11 cellular contexts compared by ENCODE assay signal in the genomic region with DNA sequence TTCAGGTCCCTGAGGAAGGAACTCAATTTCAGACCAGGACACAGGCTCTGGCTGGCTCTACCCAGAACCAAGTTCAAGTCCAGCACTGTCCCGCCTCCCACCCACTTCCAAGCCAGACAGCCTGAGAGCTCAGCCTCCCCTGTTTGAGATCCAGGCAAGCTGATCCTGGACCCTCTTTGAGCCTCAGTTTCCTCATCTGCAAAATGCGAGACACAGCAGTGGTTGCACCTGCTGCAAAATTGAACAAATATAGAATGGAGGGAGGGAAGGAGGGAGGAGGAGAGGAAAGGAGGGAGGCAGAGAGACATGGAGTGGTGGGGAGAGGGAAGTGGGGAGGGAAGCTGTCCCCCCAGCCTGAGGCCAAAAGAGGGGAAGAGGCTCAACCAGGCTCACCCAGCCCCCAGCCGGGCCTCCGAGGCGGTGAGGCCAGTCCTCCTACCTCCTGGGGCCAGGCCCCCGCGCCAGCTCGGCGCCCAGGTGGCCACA. TPM values are rescaled to one million over a fixed set of nuclear protein-coding genes. Genes with fewer than 3 reads are reported as not detected.
DNase-seq lines count a peak whose midpoint lies in the region; ATAC-seq, FAIRE-seq and TF ChIP-seq lines count a peak whose summit lies in the region.
"Had no signal": no experiment of that assay in that cellular context is flagged by ENCODE, and none has a peak within 500 bp of the region (broad histone marks: within the 10 kb centered on the region; RNA-seq: fewer than 3 reads in every experiment).

No MANE protein-coding gene starts in this region.

- TF ChIP-seq CTCF in CD4-positive, alpha-beta T cell (IDR thresholded peaks at IDR 0.05), result no peak
- TF ChIP-seq CTCF in H1 (IDR thresholded peaks at IDR 0.05; ENCODE audit: control extremely low read depth in 1 of 3, insufficient read depth in 1 of 3, low read depth in 1 of 3, low read length in 3 of 3) (no peak), osteoblast (IDR thresholded peaks at IDR 0.05; ENCODE audit: extremely low read depth, low read depth, low read length) (no peak), GM10248 (IDR thresholded peaks at IDR 0.05; ENCODE audit: control extremely low read depth, extremely low read depth, low read depth, missing control alignments) (no peak)

- H3K9ac ChIP-seq in HUES64 (ENCODE audit: low read depth, low read length) (peak overlapping the region; percentile 57), H1 (replicated peaks in 1 of 4; ENCODE audit: extremely low read depth in 1 of 4, low read depth in 3 of 4, low read length in 3 of 4) (peak overlapping the region in 2 of 4 experiments; percentile 19 to 56; a peak in 2 of 7 replicates)

- no peak overlapping the region for H3K4ac ChIP-seq in H1 (replicated peaks; ENCODE audit: insufficient read length, low read depth, low read length)

- H3K4me3 ChIP-seq in HUES64 (ENCODE audit: low read length), result peak overlapping the region; percentile 56
- peak overlapping the region; percentile 40 to 94 (median 48) for H3K4me3 ChIP-seq in H1 (ENCODE audit: extremely low read depth in 1 of 4, insufficient read depth in 2 of 4, low read depth in 3 of 4, low read length in 4 of 4)
- peak overlapping the region; percentile 60 for H3K4me3 ChIP-seq in osteoblast (ENCODE audit: insufficient read depth, low read length)

- H4K8ac ChIP-seq in H1 (ENCODE audit: extremely low read depth, insufficient read depth, low read length), result 0 out of 2 replicates have a peak overlapping the region, but pooled peaks have one; percentile 83

- no peaks in the 10 kb centered on the region for H3K79me1 ChIP-seq in H1 (ENCODE audit: low read depth, low read length)

- no peak for TF ChIP-seq EP300 in H1 (IDR thresholded peaks at IDR 0.05; ENCODE audit: borderline replicate concordance in 1 of 2, low read depth in 2 of 2, low read length in 2 of 2)

- H3K27me3 ChIP-seq in CD4-positive, alpha-beta T cell (ENCODE audit: control insufficient read depth, insufficient read depth, low read length), result no peaks in the 10 kb centered on the region
- H3K27me3 ChIP-seq in HUES64 (ENCODE audit: insufficient read depth, low read length) (peaks cover 20% of the 10 kb centered on the region), H1 (replicated peaks in 1 of 4; ENCODE audit: control insufficient read depth in 3 of 4, extremely low read depth in 1 of 4, insufficient read depth in 3 of 4, low read length in 3 of 4) (peaks cover 0 to 16% (median 10%) of the 10 kb centered on the region in 4 experiments; a peak in 6 of 7 replicates), osteoblast (ENCODE audit: insufficient read depth, low read length) (peaks cover 16% of the 10 kb centered on the region)
- H3K27me3 ChIP-seq: testis had no signal

- no peaks in the 10 kb centered on the region for H3K9me3 ChIP-seq in CD4-positive, alpha-beta T cell (ENCODE audit: control insufficient read depth, low read length)
- H3K9me3 ChIP-seq in HUES64 (ENCODE audit: insufficient read depth, low read depth, low read length) (no peaks in the 10 kb centered on the region), H1 (ENCODE audit: insufficient read depth in 2 of 2, low read depth in 1 of 2, low read length in 1 of 2) (no peaks in the 10 kb centered on the region), osteoblast (ENCODE audit: low read depth, low read length) (no peaks in the 10 kb centered on the region)
- H3K9me3 ChIP-seq: testis had no signal

- H3K36me3 Mint-ChIP-seq in CD4-positive, alpha-beta T cell (ENCODE audit: low read depth), result no peaks in the 10 kb centered on the region

- CTCF ChIA-PET in CD4-positive, alpha-beta T cell (lab: Charles Lee), result interaction anchor here (1.4 to 2.0 kb wide), 4 partner anchors 18 to 62 kb away, joined by 3 to 7 read pairs (median 5); a partner anchor contains a TSS
- CTCF ChIA-PET in H1 (lab: Charles Lee; ENCODE audit: partially characterized antibody) (interaction anchor here (1.0 to 2.9 kb wide), 17 partner anchors 7 to 319 kb away, joined by 3 to 14 read pairs (median 4); a partner anchor contains a TSS), GM10248 (lab: Yijun Ruan, JAX) (interaction anchor here (0.7 to 4.4 kb wide), 9 partner anchors 11 to 158 kb away, joined by 3 to 24 read pairs (median 3); a partner anchor contains a TSS)

- TF ChIP-seq RAD21 in H1 (IDR thresholded peaks at IDR 0.05 in 1 of 2, conservative IDR thresholded peaks at IDR 0.05 in 1 of 2; ENCODE audit: low read depth in 2 of 2, low read length in 2 of 2), result no peak

- H2BK15ac ChIP-seq in H1 (ENCODE audit: low read length), result 0 out of 2 replicates have a peak overlapping the region, but pooled peaks have one; percentile 61

- ATAC-seq in CD4-positive, alpha-beta T cell (ENCODE audit: poor library complexity), result no peak
- ATAC-seq in HG02798 (IDR thresholded peaks at IDR 0.05; ENCODE audit: poor library complexity, unreplicated experiment), result no peak

- H3K4me1 ChIP-seq in HUES64 (ENCODE audit: insufficient read depth, low read length) (no peaks in the 10 kb centered on the region), H1 (replicated peaks in 1 of 4; ENCODE audit: control insufficient read depth in 3 of 4, insufficient read depth in 4 of 4, low read length in 3 of 4) (peaks cover 0 to 2% (median under 1%) of the 10 kb centered on the region in 4 experiments; a peak in 1 of 7 replicates), osteoblast (ENCODE audit: insufficient read depth, low read length) (no peaks in the 10 kb centered on the region)

- H2BK5ac ChIP-seq in H1 (ENCODE audit: low read depth, low read length), result no peak overlapping the region

- H4K91ac ChIP-seq in H1 (replicated peaks; ENCODE audit: insufficient read length, low read length), result no peak overlapping the region

- H3K4me3 Mint-ChIP-seq in CD4-positive, alpha-beta T cell, result peak overlapping the region; percentile 1

- H3K27ac ChIP-seq in CD4-positive, alpha-beta T cell (ENCODE audit: low read depth, low read length), result no peak overlapping the region
- no peak overlapping the region for H3K27ac ChIP-seq in HUES64 (ENCODE audit: low read depth, low read length)
- H3K27ac ChIP-seq in H1 (ENCODE audit: low read depth, low read length), result no peak overlapping the region
- H3K27ac ChIP-seq in osteoblast (ENCODE audit: low read depth, low read length), result no peak overlapping the region

- intact Hi-C loops in CD4-positive, alpha-beta T cell (cut with DNase I, micrococcal nuclease), result loop anchor here in 1 of 2 experiments (10.0 kb wide), 1 partner anchor 407 kb away; a partner anchor contains a TSS

- H3K23me2 ChIP-seq in H1 (ENCODE audit: low read depth, low read length), result peaks cover 14% of the 10 kb centered on the region; the same call in 1 of the 2 replicates

- no peak overlapping the region for H3K23ac ChIP-seq in H1 (ENCODE audit: insufficient read length)

- H4K20me1 ChIP-seq in H1 (replicated peaks in 1 of 2; ENCODE audit: control insufficient read depth in 1 of 2, insufficient read depth in 2 of 2, low read length in 2 of 2) (peaks cover 0 to 5% of the 10 kb centered on the region in 2 experiments), osteoblast (ENCODE audit: insufficient read depth, low read length) (no peaks in the 10 kb centered on the region)

- no peaks in the 10 kb centered on the region for H3K79me2 ChIP-seq in H1 (ENCODE audit: control insufficient read depth in 1 of 2, insufficient read depth in 2 of 2, low read length in 2 of 2)
- H3K79me2 ChIP-seq in osteoblast (ENCODE audit: insufficient read depth, low read length), result no peaks in the 10 kb centered on the region

- no peaks in the 10 kb centered on the region for H3K9me3 Mint-ChIP-seq in CD4-positive, alpha-beta T cell

- no peak for DNase-seq in CD4-positive, alpha-beta T cell
- no peak for DNase-seq in H1 (ENCODE audit: low read depth in 1 of 2, low spot score in 2 of 2)
- peak; percentile 21 for DNase-seq in osteoblast (ENCODE audit: insufficient read length, low spot score, missing footprints)
- no peak for DNase-seq in retina
- DNase-seq in GM10248 (ENCODE audit: extremely low spot score), result no peak
- no peak for DNase-seq in NCI-H524 treated with DMSO at 0.1 percent for 48 hours (lab: John Stamatoyannopoulos, UW)
- DNase-seq: activated CD4-positive, alpha-beta T cell treated with anti-CD3 and anti-CD28 coated beads, Interleukin-2, amount 50 U/mL, for 1 hour; NCI-H1417 treated with DMSO at 0.1 percent for 48 hours had no signal

- WGBS in HUES64, result 19% methylated on average over 9 of the region's 9 CpGs
- WGBS in H1 (ENCODE audit: extremely low coverage in 1 of 2, insufficient coverage in 1 of 2, insufficient read length in 1 of 2, insufficient replicate concordance in 2 of 2, low coverage in 1 of 2, low lambda C conversion rate in 2 of 2, missing lambda C conversion rate in 1 of 2), 2 experiments, result 20% methylated on average over 8 of the region's 9 CpGs; no CpG with 5 or more reads in 1 of the 2 experiments

- no peak overlapping the region for H2BK20ac ChIP-seq in H1 (ENCODE audit: low read length)

- no peak overlapping the region for H4K5ac ChIP-seq in H1 (ENCODE audit: insufficient read length, low read depth, low read length)

- peaks cover 34% of the 10 kb centered on the region for H3K27me3 Mint-ChIP-seq in CD4-positive, alpha-beta T cell

- peak overlapping the region; percentile 84 to 91 for H3K4me2 ChIP-seq in H1 (ENCODE audit: insufficient read depth in 1 of 2, low read depth in 2 of 2, low read length in 2 of 2)
- H3K4me2 ChIP-seq in osteoblast (ENCODE audit: insufficient read depth, low read length), result no peak overlapping the region

- peaks cover 9% of the 10 kb centered on the region for H3K4me1 Mint-ChIP-seq in CD4-positive, alpha-beta T cell (ENCODE audit: low read depth)

- H2AK5ac ChIP-seq in H1 (ENCODE audit: low read depth, low read length), result 0 out of 2 replicates have a peak overlapping the region, but pooled peaks have one; percentile 56

- no peaks in the 10 kb centered on the region for H3K36me3 ChIP-seq in HUES64 (ENCODE audit: insufficient read depth, low read length)
- H3K36me3 ChIP-seq in H1 (ENCODE audit: control insufficient read depth in 2 of 4, insufficient read depth in 4 of 4, low read length in 3 of 4), result no peaks in the 10 kb centered on the region
- no peaks in the 10 kb centered on the region for H3K36me3 ChIP-seq in osteoblast (ENCODE audit: insufficient read depth, low read length)

- H2BK120ac ChIP-seq in H1 (replicated peaks; ENCODE audit: low read depth, low read length), result no peak overlapping the region

- no peak overlapping the region for H3K27ac Mint-ChIP-seq in CD4-positive, alpha-beta T cell

- FAIRE-seq in H1 (lab: Jason Lieb, UNC), result no peak

- TF ChIP-seq POLR2A in H1 (IDR thresholded peaks at IDR 0.05; ENCODE audit: control extremely low read depth in 1 of 2, low read depth in 2 of 2, low read length in 2 of 2), result no peak

- H3K56ac ChIP-seq in H1 (replicated peaks; ENCODE audit: insufficient read length, low read depth, low read length), result no peak overlapping the region

- POLR2A ChIA-PET in CD4-positive, alpha-beta T cell (lab: Charles Lee), result interaction anchor here (0.7 to 1.0 kb wide), 2 partner anchors 11 to 18 kb away, joined by 3 to 4 read pairs; no protein-coding TSS in a partner anchor
- POLR2A ChIA-PET in H1 (lab: Charles Lee; ENCODE audit: partially characterized antibody), result interaction anchor here (0.6 to 1.8 kb wide), 6 partner anchors 12 to 418 kb away, joined by 3 to 5 read pairs (median 3); no protein-coding TSS in a partner anchor
- POLR2A ChIA-PET in GM10248 (lab: Yijun Ruan, JAX), result no interaction called here

- H2AFZ ChIP-seq in H1 (ENCODE audit: low read length) (no peak overlapping the region), osteoblast (ENCODE audit: low read length) (no peak overlapping the region)

- no peak overlapping the region for H3K14ac ChIP-seq in H1 (ENCODE audit: insufficient read length)

- H3K18ac ChIP-seq in H1 (ENCODE audit: extremely low read depth, low read length), result no peak overlapping the region

- no peak overlapping the region for H2BK12ac ChIP-seq in H1 (ENCODE audit: low read depth, low read length)

RNA-seq across cellular contexts. Expression of a gene that starts 0.7 kb away (rescaled TPM):
- not detected for total RNA-seq in CD4-positive, alpha-beta T cell
- 0.85 TPM for polyA plus RNA-seq in HUES64 (2013, experiment 1 of 2)
- polyA plus RNA-seq in HUES64 (2013, experiment 2 of 2), result 1.3 TPM
- 1.4 and 1.6 TPM in 2 replicates for total RNA-seq in H1 (2021; fragmentation: NEBNext Ultra II Directional; extraction: Animal tissue kit (Norgen Biotek cat#: 25700))
- 2.0 and 2.9 TPM in 2 replicates for polyA plus RNA-seq in H1 (2011; rRNA removed)
- 1.7 TPM for polyA plus RNA-seq in H1 (2011; cell fraction: cytosol; rRNA removed)
- 1.9 TPM for polyA plus RNA-seq in H1 (2011; cell fraction: nucleus; rRNA removed)
- 2.0 to 3.1 TPM (median 2.4 TPM) in 4 replicates for polyA plus RNA-seq in H1 (2012, experiment 1 of 2)
- polyA plus RNA-seq in H1 (2012, experiment 2 of 2), result 3.4 TPM
- polyA plus RNA-seq in H1 (2013, experiment 1 of 2), result 2.8 TPM
- 2.6 TPM for polyA plus RNA-seq in H1 (2013, experiment 2 of 2)
- polyA minus RNA-seq in H1 (2011; rRNA and poly(A)+ RNA removed), result 0.50 and 0.63 TPM in 2 replicates
- polyA minus RNA-seq in H1 (2011; cell fraction: cytosol; rRNA and poly(A)+ RNA removed), result 0.88 TPM
- not detected for polyA minus RNA-seq in H1 (2011; cell fraction: nucleus; rRNA and poly(A)+ RNA removed)
- total RNA-seq in osteoblast, result not detected in 2 replicates

RNA-seq across cellular contexts. Expression of a gene that starts 13.0 kb away (rescaled TPM):
- not detected for total RNA-seq in CD4-positive, alpha-beta T cell
- polyA plus RNA-seq in HUES64 (2013, experiment 1 of 2), result not detected
- polyA plus RNA-seq in HUES64 (2013, experiment 2 of 2), result not detected
- not detected in 2 replicates for total RNA-seq in H1 (2021; fragmentation: NEBNext Ultra II Directional; extraction: Animal tissue kit (Norgen Biotek cat#: 25700))
- not detected in 2 replicates for polyA plus RNA-seq in H1 (2011; rRNA removed)
- polyA plus RNA-seq in H1 (2011; cell fraction: cytosol; rRNA removed), result not detected
- not detected for polyA plus RNA-seq in H1 (2011; cell fraction: nucleus; rRNA removed)
- not detected in 4 replicates for polyA plus RNA-seq in H1 (2012, experiment 1 of 2)
- polyA plus RNA-seq in H1 (2012, experiment 2 of 2), result not detected
- not detected for polyA plus RNA-seq in H1 (2013, experiment 1 of 2)
- polyA plus RNA-seq in H1 (2013, experiment 2 of 2), result not detected
- not detected in 2 replicates for polyA minus RNA-seq in H1 (2011; rRNA and poly(A)+ RNA removed)
- polyA minus RNA-seq in H1 (2011; cell fraction: cytosol; rRNA and poly(A)+ RNA removed), result not detected
- not detected for polyA minus RNA-seq in H1 (2011; cell fraction: nucleus; rRNA and poly(A)+ RNA removed)
- not detected in 2 replicates for total RNA-seq in osteoblast

RNA-seq across cellular contexts. Expression of a gene that starts 22.6 kb away (rescaled TPM):
- total RNA-seq in CD4-positive, alpha-beta T cell, result 1 to 10 TPM; 3.0 TPM
- 3.4 TPM for polyA plus RNA-seq in HUES64 (2013, experiment 1 of 2)
- 4.6 TPM for polyA plus RNA-seq in HUES64 (2013, experiment 2 of 2)
- total RNA-seq in H1 (2021; fragmentation: NEBNext Ultra II Directional; extraction: Animal tissue kit (Norgen Biotek cat#: 25700)), result 7.3 and 7.5 TPM in 2 replicates
- polyA plus RNA-seq in H1 (2011; rRNA removed), result 9.1 and 12.2 TPM in 2 replicates
- polyA plus RNA-seq in H1 (2011; cell fraction: cytosol; rRNA removed), result 8.1 TPM
- 15.3 TPM for polyA plus RNA-seq in H1 (2011; cell fraction: nucleus; rRNA removed)
- polyA plus RNA-seq in H1 (2012, experiment 1 of 2), result 4.2 to 9.8 TPM (median 8.2 TPM) in 4 replicates
- polyA plus RNA-seq in H1 (2012, experiment 2 of 2), result 5.6 TPM
- polyA plus RNA-seq in H1 (2013, experiment 1 of 2), result 6.3 TPM
- 6.9 TPM for polyA plus RNA-seq in H1 (2013, experiment 2 of 2)
- polyA minus RNA-seq in H1 (2011; rRNA and poly(A)+ RNA removed), result 4.7 and 5.0 TPM in 2 replicates
- 11.1 TPM for polyA minus RNA-seq in H1 (2011; cell fraction: cytosol; rRNA and poly(A)+ RNA removed)
- 9.1 TPM for polyA minus RNA-seq in H1 (2011; cell fraction: nucleus; rRNA and poly(A)+ RNA removed)
- total RNA-seq in osteoblast, result 47.4 and 64.4 TPM in 2 replicates

RNA-seq across cellular contexts. Expression of a gene that starts 27.9 kb away (rescaled TPM):
- total RNA-seq in CD4-positive, alpha-beta T cell, result 10 to 100 TPM in 1 of 2 experiments, 1 to 10 TPM in 1; 9.8 to 10.7 TPM
- polyA plus RNA-seq in HUES64 (2013, experiment 1 of 2), result 31.2 TPM
- 41.1 TPM for polyA plus RNA-seq in HUES64 (2013, experiment 2 of 2)
- total RNA-seq in H1 (2021; fragmentation: NEBNext Ultra II Directional; extraction: Animal tissue kit (Norgen Biotek cat#: 25700)), result 36.8 and 37.9 TPM in 2 replicates
- 76.6 and 97.7 TPM in 2 replicates for polyA plus RNA-seq in H1 (2011; rRNA removed)
- polyA plus RNA-seq in H1 (2011; cell fraction: cytosol; rRNA removed), result 57.3 TPM
- polyA plus RNA-seq in H1 (2011; cell fraction: nucleus; rRNA removed), result 68.4 TPM
- polyA plus RNA-seq in H1 (2012, experiment 1 of 2), result 22.6 to 49.8 TPM (median 44.7 TPM) in 4 replicates
- polyA plus RNA-seq in H1 (2012, experiment 2 of 2), result 58.2 TPM
- polyA plus RNA-seq in H1 (2013, experiment 1 of 2), result 32.8 TPM
- polyA plus RNA-seq in H1 (2013, experiment 2 of 2), result 35.2 TPM
- polyA minus RNA-seq in H1 (2011; rRNA and poly(A)+ RNA removed), result 13.8 and 15.3 TPM in 2 replicates
- 16.6 TPM for polyA minus RNA-seq in H1 (2011; cell fraction: cytosol; rRNA and poly(A)+ RNA removed)
- 21.0 TPM for polyA minus RNA-seq in H1 (2011; cell fraction: nucleus; rRNA and poly(A)+ RNA removed)
- 41.3 and 50.7 TPM in 2 replicates for total RNA-seq in osteoblast

RNA-seq across cellular contexts. Expression of a gene that starts 42.3 kb away (rescaled TPM):
- total RNA-seq in CD4-positive, alpha-beta T cell, result 10 to 100 TPM; 16.1 to 16.8 TPM
- 33.3 TPM for polyA plus RNA-seq in HUES64 (2013, experiment 1 of 2)
- 47.2 TPM for polyA plus RNA-seq in HUES64 (2013, experiment 2 of 2)
- total RNA-seq in H1 (2021; fragmentation: NEBNext Ultra II Directional; extraction: Animal tissue kit (Norgen Biotek cat#: 25700)), result 16.8 and 18.1 TPM in 2 replicates
- polyA plus RNA-seq in H1 (2011; rRNA removed), result 72.8 and 117 TPM in 2 replicates
- polyA plus RNA-seq in H1 (2011; cell fraction: cytosol; rRNA removed), result 114 TPM
- 72.3 TPM for polyA plus RNA-seq in H1 (2011; cell fraction: nucleus; rRNA removed)
- polyA plus RNA-seq in H1 (2012, experiment 1 of 2), result 50.2 to 77.7 TPM (median 65.9 TPM) in 4 replicates
- 123 TPM for polyA plus RNA-seq in H1 (2012, experiment 2 of 2)
- polyA plus RNA-seq in H1 (2013, experiment 1 of 2), result 23.1 TPM
- polyA plus RNA-seq in H1 (2013, experiment 2 of 2), result 28.3 TPM
- polyA minus RNA-seq in H1 (2011; rRNA and poly(A)+ RNA removed), result 29.3 and 39.6 TPM in 2 replicates
- 22.9 TPM for polyA minus RNA-seq in H1 (2011; cell fraction: cytosol; rRNA and poly(A)+ RNA removed)
- 25.5 TPM for polyA minus RNA-seq in H1 (2011; cell fraction: nucleus; rRNA and poly(A)+ RNA removed)
- 10.1 and 13.8 TPM in 2 replicates for total RNA-seq in osteoblast
